Comparison of ENCODE assay signal across 1 cellular context in the genomic region with DNA sequence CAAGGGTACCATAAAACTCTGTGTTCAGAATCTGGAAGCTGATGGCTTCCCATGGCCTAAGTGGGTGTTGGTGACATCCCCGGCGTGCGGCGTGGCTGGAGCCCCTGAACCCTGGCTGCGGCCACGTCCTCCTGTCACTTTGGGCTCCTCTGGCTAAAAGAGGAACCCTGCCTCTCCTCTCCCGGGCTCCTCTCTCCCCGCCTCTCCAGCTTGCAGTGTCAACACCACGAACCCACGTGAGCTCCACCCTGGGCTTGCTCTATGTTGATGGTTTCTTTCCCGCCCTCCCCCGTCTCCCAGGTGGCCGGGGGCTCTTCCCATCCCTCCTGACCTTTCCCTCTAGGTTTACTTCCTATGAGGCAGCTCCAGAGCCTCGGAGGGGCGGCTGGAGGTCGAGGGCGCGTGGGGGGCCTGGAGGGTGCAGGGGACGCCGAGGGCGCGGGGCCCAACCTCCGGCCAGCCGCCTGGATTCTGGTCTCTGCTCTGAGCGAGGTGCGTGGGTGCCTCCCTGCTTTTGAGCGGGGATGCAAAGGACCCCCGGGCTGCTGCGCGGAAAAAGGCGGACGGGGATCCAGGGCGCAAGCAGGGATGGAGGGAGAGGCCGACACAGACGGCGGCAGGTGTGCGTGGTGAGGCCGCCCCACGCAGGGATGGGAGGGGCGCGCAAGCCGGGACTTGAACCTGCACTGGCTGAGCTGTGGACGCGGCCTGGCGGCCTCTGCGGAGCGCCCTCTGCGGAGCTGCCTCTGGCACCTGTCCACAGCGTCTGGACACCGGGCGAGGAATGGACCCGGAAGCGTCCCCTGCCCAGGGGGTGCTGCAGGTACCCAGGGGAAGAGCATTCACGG.
TF ChIP-seq lines count a peak whose summit lies in the region.

No MANE protein-coding gene starts in this region.

TF ChIP-seq in IMR-90, 13 proteins besides CTCF, POLR2A, EP300 and RAD21:
- TF ChIP-seq BHLHE40 (IDR thresholded peaks at IDR 0.05; ENCODE audit: low read depth, low read length) = no peak
- TF ChIP-seq, protein P1, sequence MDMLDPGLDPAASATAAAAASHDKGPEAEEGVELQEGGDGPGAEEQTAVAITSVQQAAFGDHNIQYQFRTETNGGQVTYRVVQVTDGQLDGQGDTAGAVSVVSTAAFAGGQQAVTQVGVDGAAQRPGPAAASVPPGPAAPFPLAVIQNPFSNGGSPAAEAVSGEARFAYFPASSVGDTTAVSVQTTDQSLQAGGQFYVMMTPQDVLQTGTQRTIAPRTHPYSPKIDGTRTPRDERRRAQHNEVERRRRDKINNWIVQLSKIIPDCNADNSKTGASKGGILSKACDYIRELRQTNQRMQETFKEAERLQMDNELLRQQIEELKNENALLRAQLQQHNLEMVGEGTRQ (IDR thresholded peaks at IDR 0.05; ENCODE audit: low read depth, low read length) = no peak
- no peak for TF ChIP-seq MXI1 (IDR thresholded peaks at IDR 0.05; ENCODE audit: borderline replicate concordance, low read depth, low read length)
- TF ChIP-seq FOS (IDR thresholded peaks at IDR 0.05; ENCODE audit: low read depth, low read length) = no peak
- TF ChIP-seq, protein P2, sequence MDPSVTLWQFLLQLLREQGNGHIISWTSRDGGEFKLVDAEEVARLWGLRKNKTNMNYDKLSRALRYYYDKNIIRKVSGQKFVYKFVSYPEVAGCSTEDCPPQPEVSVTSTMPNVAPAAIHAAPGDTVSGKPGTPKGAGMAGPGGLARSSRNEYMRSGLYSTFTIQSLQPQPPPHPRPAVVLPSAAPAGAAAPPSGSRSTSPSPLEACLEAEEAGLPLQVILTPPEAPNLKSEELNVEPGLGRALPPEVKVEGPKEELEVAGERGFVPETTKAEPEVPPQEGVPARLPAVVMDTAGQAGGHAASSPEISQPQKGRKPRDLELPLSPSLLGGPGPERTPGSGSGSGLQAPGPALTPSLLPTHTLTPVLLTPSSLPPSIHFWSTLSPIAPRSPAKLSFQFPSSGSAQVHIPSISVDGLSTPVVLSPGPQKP (IDR thresholded peaks at IDR 0.05; ENCODE audit: borderline replicate concordance, low read depth, low read length) = no peak
- no peak for TF ChIP-seq CHD1 (IDR thresholded peaks at IDR 0.05; ENCODE audit: low read depth, low read length)
- no peak for TF ChIP-seq SMC3 (IDR thresholded peaks at IDR 0.05; ENCODE audit: low read depth, low read length)
- no peak for TF ChIP-seq CEBPB (IDR thresholded peaks at IDR 0.05; ENCODE audit: low read depth, low read length)
- no peak for TF ChIP-seq MAZ (IDR thresholded peaks at IDR 0.05; ENCODE audit: borderline replicate concordance, low read depth, low read length)
- no peak for TF ChIP-seq NFE2L2 (IDR thresholded peaks at IDR 0.05; ENCODE audit: low read depth, low read length)
- TF ChIP-seq RCOR1 (IDR thresholded peaks at IDR 0.05; ENCODE audit: insufficient replicate concordance, low read length) = no peak
- TF ChIP-seq MAFK (IDR thresholded peaks at IDR 0.05; ENCODE audit: low read depth, low read length) = no peak
- TF ChIP-seq RFX5 (IDR thresholded peaks at IDR 0.05; ENCODE audit: low read depth, low read length) = no peak
